ENCODE assay signal across 1 cellular context in the genomic region with DNA sequence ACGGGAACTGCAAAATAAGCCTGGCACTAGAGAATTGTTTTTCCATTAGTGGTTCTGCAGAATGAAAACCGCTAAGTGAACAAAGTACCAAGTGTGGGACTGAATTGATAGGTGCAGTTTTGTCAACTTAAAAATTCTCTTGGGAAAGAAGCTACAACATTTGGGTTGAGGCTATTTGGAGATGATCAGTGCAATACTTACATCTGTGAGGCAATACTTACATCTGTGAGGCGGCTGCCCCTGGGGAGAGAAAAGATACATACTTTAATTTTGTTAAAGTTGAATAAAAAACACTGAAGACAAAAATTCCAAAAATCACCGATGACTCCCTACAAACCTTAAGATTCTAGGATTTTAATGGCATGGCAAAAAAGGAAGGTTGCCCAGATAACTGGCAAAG.
TF ChIP-seq lines count a peak whose summit lies in the region.

No MANE protein-coding gene starts in this region.

TF ChIP-seq in HepG2, 621 proteins besides CTCF, POLR2A, EP300 and RAD21:
- no peak for TF ChIP-seq RARA (CRISPR knock-in tag; IDR thresholded peaks at IDR 0.05)
- TF ChIP-seq SP4 (CRISPR knock-in tag; IDR thresholded peaks at IDR 0.05), result no peak
- no peak for TF ChIP-seq RFX5 (IDR thresholded peaks at IDR 0.05; ENCODE audit: low read depth, low read length)
- no peak for TF ChIP-seq PAF1 (CRISPR knock-in tag; IDR thresholded peaks at IDR 0.05)
TF ChIP-seq in HepG2: peak in this region for 0.
